In genomic region chr1:153583976-153584375, GRCh38 we compare ENCODE assay signal across 26 cellular contexts. TPM values are rescaled to one million over a fixed set of nuclear protein-coding genes. Genes with fewer than 3 reads are reported as not detected.
DNase-seq lines count a peak whose midpoint lies in the region; ATAC-seq, FAIRE-seq and TF ChIP-seq lines count a peak whose summit lies in the region.
"Had no signal": no experiment of that assay in that cellular context is flagged by ENCODE, and none has a peak within 500 bp of the region (broad histone marks: within the 10 kb centered on the region; RNA-seq: fewer than 3 reads in every experiment).

No MANE protein-coding gene starts in this region.

- H3K36me3 Mint-ChIP-seq in mesothelial cell of epicardium, result no peaks in the 10 kb centered on the region
- H3K36me3 Mint-ChIP-seq: CD8-positive, alpha-beta memory T cell had no signal

- no peak overlapping the region for H3K4me3 ChIP-seq in choroid plexus epithelial cell (ENCODE audit: low read depth, low read length)
- H3K4me3 ChIP-seq: A549; BLaER1 treated with 17β-estradiol and CSF1 and Interleukin-3, amounts not matched to agents 10 nM and 100 nM had no signal

- H3K4me3 Mint-ChIP-seq in mesothelial cell of epicardium, result no peak overlapping the region
- H3K4me3 Mint-ChIP-seq: CD8-positive, alpha-beta memory T cell; HFFc6 had no signal

- H3K4me1 Mint-ChIP-seq in mesothelial cell of epicardium, result peaks cover 18% of the 10 kb centered on the region
- H3K4me1 Mint-ChIP-seq: CD8-positive, alpha-beta memory T cell had no signal

- TF ChIP-seq CTCF in choroid plexus epithelial cell (conservative IDR thresholded peaks at IDR 0.05; ENCODE audit: low read depth, low read length) (no peak), mesothelial cell of epicardium (IDR thresholded peaks at IDR 0.05; ENCODE audit: unreplicated experiment) (no peak)

- H3K27ac Mint-ChIP-seq in mesothelial cell of epicardium, result peak overlapping the region; percentile 1
- H3K27ac Mint-ChIP-seq: CD8-positive, alpha-beta memory T cell; HFFc6 had no signal

- H3K9me3 Mint-ChIP-seq in mesothelial cell of epicardium, result no peaks in the 10 kb centered on the region
- H3K9me3 Mint-ChIP-seq: CD8-positive, alpha-beta memory T cell; HFFc6 had no signal

- no peaks in the 10 kb centered on the region for H3K27me3 Mint-ChIP-seq in mesothelial cell of epicardium (ENCODE audit: low read depth)

- no peak for ATAC-seq in HG03108 (IDR thresholded peaks at IDR 0.05; ENCODE audit: unreplicated experiment)
- ATAC-seq: A549, Right ventricle myocardium inferior had no signal

- DNase-seq in EH (ENCODE audit: low read depth) (peak; percentile 39), choroid plexus epithelial cell (ENCODE audit: low read depth) (peak; percentile 50), mesothelial cell of epicardium (ENCODE audit: low spot score in 2 of 2, unreplicated experiment in 2 of 2) (no peak), kidney glomerular epithelial cell (lab: John Stamatoyannopoulos, UW) (no peak), NCI-H2196 treated with DMSO at 0.1 percent for 48 hours (lab: John Stamatoyannopoulos, UW; ENCODE audit: unreplicated experiment) (no peak), NCI-H2029 (lab: John Stamatoyannopoulos, UW) (no peak)
- DNase-seq: CD8-positive, alpha-beta memory T cell; DMS53; H7; HFFc6; NCI-H1092 treated with DMSO at 0.1 percent for 48 hours; NCI-H146; NCI-H2081; NCI-H2171 treated with DMSO at 0.1 percent for 48 hours; NCI-H446 treated with DMSO at 0.1 percent for 48 hours; NCI-H69; NK-92 treated with Interleukin-12 subunit alpha and Interleukin-12 subunit beta, amount 100 ng/mL, for 24 hours had no signal

- peak; percentile 86 for FAIRE-seq in TTC549 (lab: Jason Lieb, UNC)
- FAIRE-seq: A549, RCC 7860 had no signal

RNA-seq across cellular contexts. Expression of gene S100A2, which starts 18.3 kb away (rescaled TPM):
- 0.43 to 0.51 TPM in 2 of 3 replicates, not detected in the other for total RNA-seq in mesothelial cell of epicardium

RNA-seq across cellular contexts. Expression of gene S100A16, which starts 29.0 kb away (rescaled TPM):
- total RNA-seq in mesothelial cell of epicardium, result 22.1 to 24.8 TPM (median 22.4 TPM) in 3 replicates
- total RNA-seq: CD8-positive, alpha-beta memory T cell; OCI-LY7 had no signal

RNA-seq across cellular contexts. Expression of gene S100A14, which starts 32.1 kb away (rescaled TPM):
- 8.5 to 10.1 TPM (median 10.0 TPM) in 3 replicates for total RNA-seq in mesothelial cell of epicardium
- total RNA-seq: CD8-positive, alpha-beta memory T cell; LHCN-M2; OCI-LY7; SK-MEL-5 had no signal

RNA-seq across cellular contexts. Expression of gene S100A3, which starts 34.9 kb away (rescaled TPM):
- not detected in 3 replicates for total RNA-seq in mesothelial cell of epicardium
- total RNA-seq: CD8-positive, alpha-beta memory T cell; OCI-LY7 had no signal

RNA-seq across cellular contexts. Expression of gene S100A4, which starts 38.4 kb away (rescaled TPM):
- total RNA-seq in mesothelial cell of epicardium, result 7.8 to 12.7 TPM (median 10.2 TPM) in 3 replicates
- total RNA-seq: SK-MEL-5 had no signal

Comparison
In these comparisons a context has a peak if more than half of its experiments do, and no peak if none do; other contexts are left out.
1. DNase-seq: peak in EH (single experiment) and choroid plexus epithelial cell (single experiment); none in mesothelial cell of epicardium (0 of 2), kidney glomerular epithelial cell (single experiment), NCI-H2196 treated with DMSO at 0.1 percent for 48 hours (single experiment) and NCI-H2029 (single experiment).